In the genomic region with DNA sequence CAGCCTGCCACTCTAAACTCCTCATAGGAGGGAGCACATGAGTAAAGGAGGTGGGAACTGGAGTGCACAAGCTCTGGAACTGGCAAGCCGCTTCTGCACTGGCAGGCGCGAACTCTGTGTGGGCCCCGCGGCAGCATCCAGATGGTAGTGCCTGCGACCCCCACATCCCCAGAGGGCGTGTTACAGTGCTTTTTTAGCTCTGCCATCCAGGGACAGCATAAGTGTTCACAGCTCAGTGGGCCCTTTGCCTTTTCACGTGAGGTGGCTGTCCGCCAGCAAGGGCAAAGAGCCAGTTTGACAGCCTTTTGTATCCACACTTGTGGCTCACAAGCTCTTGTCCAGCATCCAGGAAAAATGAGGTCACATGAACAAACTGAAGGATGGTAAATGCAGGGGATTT, we compare ENCODE assay signal across 15 cellular contexts.
"Had no signal": no experiment of that assay in that cellular context is flagged by ENCODE, and none has a peak within 500 bp of the region (broad histone marks: within the 10 kb centered on the region; RNA-seq: fewer than 3 reads in every experiment).

No MANE protein-coding gene starts in this region.

- H3K27me3 ChIP-seq: brain microvascular endothelial cell, upper lobe of left lung had no signal

- DNase-seq: activated CD4-positive, CD25-positive, alpha-beta regulatory T cell treated with anti-CD3 and anti-CD28 coated beads, Interleukin-2, amount 50 U/mL, for 72 hours; activated naive CD4-positive, alpha-beta T cell; activated naive CD8-positive, alpha-beta T cell treated with anti-CD3 and anti-CD28 coated beads, Interleukin-2, amount 10 ng/mL, durations not matched to agents 7 days and 5 days; activated T-cell treated with anti-CD3 and anti-CD28 coated beads for 4 hours; brain microvascular endothelial cell; effector memory CD8-positive, alpha-beta T cell; foreskin melanocyte; immature natural killer cell; retina; stimulated activated CD4-positive, alpha-beta T cell treated with anti-CD3 and anti-CD28 coated beads, Interleukin-4, amount 100 ng/mL, for 4 hours; stimulated activated CD8-positive, alpha-beta memory T cell treated with anti-CD3 and anti-CD28 coated beads, Interleukin-4, amount 100 ng/mL, for 48 hours; stimulated activated naive CD4-positive, alpha-beta T cell treated with Interleukin-2 at 50 U/mL for 16 hours had no signal

- H3K27ac ChIP-seq: brain microvascular endothelial cell, epithelial cell of prostate, skin epidermis, upper lobe of left lung had no signal

- H3K4me1 ChIP-seq: upper lobe of left lung had no signal

- H3K9me3 ChIP-seq: upper lobe of left lung had no signal

- H3K36me3 ChIP-seq: brain microvascular endothelial cell, upper lobe of left lung had no signal

- H3K4me3 ChIP-seq: skin epidermis, upper lobe of left lung had no signal
